Comparison of ENCODE assay signal across 1 cellular context in the genomic region with DNA sequence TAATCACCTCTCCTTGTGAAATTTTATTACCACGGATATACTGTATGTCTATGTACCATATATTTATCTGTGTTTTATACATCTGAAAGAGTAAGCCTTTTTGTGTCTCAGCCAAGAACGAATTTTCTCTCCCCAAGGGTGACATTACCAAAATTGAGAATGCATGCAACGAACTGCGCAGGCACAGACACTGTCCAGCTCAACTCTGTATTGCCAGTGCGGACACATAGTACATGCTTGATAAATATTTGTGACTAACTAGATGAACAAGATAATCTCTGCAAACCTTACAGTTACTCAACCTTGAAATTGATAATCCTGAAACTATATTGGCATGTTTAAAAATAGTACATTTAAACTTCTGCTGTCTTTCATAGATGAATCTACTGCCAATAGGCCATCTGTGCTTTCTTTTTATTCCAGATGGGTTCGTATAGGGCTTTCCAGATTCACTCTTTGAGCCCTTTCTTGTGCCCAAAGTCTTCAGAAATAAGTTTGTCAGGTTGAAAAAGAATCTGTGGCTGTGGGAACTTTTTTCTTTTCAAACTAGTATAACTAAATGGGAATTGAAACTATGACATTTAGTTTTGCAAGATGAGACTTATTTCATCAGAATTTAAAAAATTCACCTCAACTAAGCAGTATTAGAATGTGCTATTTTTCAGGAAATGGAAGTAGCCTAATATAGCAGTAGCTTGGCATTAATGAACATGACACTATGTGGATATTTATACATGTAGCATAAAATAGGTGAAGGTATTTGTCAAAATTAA.
TF ChIP-seq lines count a peak whose summit lies in the region.

No MANE protein-coding gene starts in this region.

TF ChIP-seq in GM12878, 131 proteins besides CTCF, POLR2A, EP300 and RAD21 (continued from another document):
- TF ChIP-seq ZBTB11 (CRISPR knock-in tag; IDR thresholded peaks at IDR 0.05), result no peak
- no peak for TF ChIP-seq TCF7 (IDR thresholded peaks at IDR 0.05; ENCODE audit: borderline replicate concordance)
- TF ChIP-seq SUZ12 (IDR thresholded peaks at IDR 0.05; ENCODE audit: unreplicated experiment), result no peak
- no peak for TF ChIP-seq BHLHE40 (IDR thresholded peaks at IDR 0.05; ENCODE audit: borderline replicate concordance in 1 of 2, low read depth in 2 of 2, low read length in 1 of 2)
- TF ChIP-seq MYC (IDR thresholded peaks at IDR 0.05; ENCODE audit: insufficient read depth, insufficient read length, insufficient replicate concordance, low read length, severe bottlenecking), result no peak
- TF ChIP-seq NR2F1 (conservative IDR thresholded peaks at IDR 0.05), result no peak
- TF ChIP-seq FOXM1 (IDR thresholded peaks at IDR 0.05; ENCODE audit: low read depth, low read length), result peak; percentile 77; the same call in 1 of the 2 replicates
- peak; percentile 55; the same call in 1 of the 2 replicates for TF ChIP-seq CREB1 (IDR thresholded peaks at IDR 0.05; ENCODE audit: low read depth)
